18 cellular contexts compared by ENCODE assay signal in genomic region chr17:82709676-82710498, GRCh38. TPM values are rescaled to one million over a fixed set of nuclear protein-coding genes. Genes with fewer than 3 reads are reported as not detected.
DNase-seq lines count a peak whose midpoint lies in the region; ATAC-seq, FAIRE-seq and TF ChIP-seq lines count a peak whose summit lies in the region.
"Had no signal": no experiment of that assay in that cellular context is flagged by ENCODE, and none has a peak within 500 bp of the region (broad histone marks: within the 10 kb centered on the region; RNA-seq: fewer than 3 reads in every experiment).

No MANE protein-coding gene starts in this region.

- H2BK15ac ChIP-seq in H1 (ENCODE audit: low read length): peak overlapping the region; percentile 88; the same call in 1 of the 2 replicates

- H3K9me3 ChIP-seq in OCI-LY3 (ENCODE audit: insufficient read depth, low read length) (no peaks in the 10 kb centered on the region), H1 (ENCODE audit: insufficient read depth in 2 of 2, low read depth in 1 of 2, low read length in 1 of 2) (no peaks in the 10 kb centered on the region), psoas muscle (no peaks in the 10 kb centered on the region), PC-3 (ENCODE audit: low read length) (no peaks in the 10 kb centered on the region)

- ATAC-seq in psoas muscle (no peak), PC-3 (no peak; the same call in 1 of the 2 replicates)

- H3K9ac ChIP-seq in OCI-LY3 (ENCODE audit: low read length) (no peak overlapping the region), H1 (replicated peaks in 1 of 4; ENCODE audit: extremely low read depth in 1 of 4, low read depth in 3 of 4, low read length in 3 of 4) (no peak overlapping the region), PC-3 (ENCODE audit: low read length) (no peak overlapping the region)

- no TSS peak for BruUV-seq in PC-3 (replicated peaks; lab: Mats Ljungman, UMichigan)

- H4K5ac ChIP-seq in H1 (ENCODE audit: insufficient read length, low read depth, low read length): no peak overlapping the region

- H2AFZ ChIP-seq in OCI-LY3 (ENCODE audit: low read depth, low read length) (no peak overlapping the region), H1 (ENCODE audit: low read length) (no peak overlapping the region), PC-3 (ENCODE audit: low read length) (no peak overlapping the region)
- H2AFZ ChIP-seq: GM23338 had no signal

- 0 out of 2 replicates have a peak overlapping the region, but pooled peaks have one; percentile 48 for H2AK5ac ChIP-seq in H1 (ENCODE audit: low read depth, low read length)

- DNase-seq in H1 (ENCODE audit: low read depth in 1 of 2, low spot score in 2 of 2): no peak
- no peak for DNase-seq in psoas muscle
- no peak for DNase-seq in NOMO-1 (lab: John Stamatoyannopoulos, UW; ENCODE audit: unreplicated experiment in 2 of 2)
- DNase-seq in PC-3: no peak
- DNase-seq: ACHN; C1 segment of cervical spinal cord; CD8-positive, alpha-beta memory T cell; MM.1S; NCI-H1105; NCI-H2081; NCI-H2171 treated with DMSO at 0.1 percent for 48 hours; NCI-H446; NK-92 treated with Interleukin-12 subunit alpha and Interleukin-12 subunit beta, amount 100 ng/mL, for 24 hours had no signal

- H3K18ac ChIP-seq in H1 (ENCODE audit: extremely low read depth, low read length): no peak overlapping the region

- no peak overlapping the region for H3K56ac ChIP-seq in H1 (replicated peaks; ENCODE audit: insufficient read length, low read depth, low read length)

- TF ChIP-seq CTCF in OCI-LY3 (IDR thresholded peaks at IDR 0.05; ENCODE audit: low read depth, low read length) (no peak), H1 (IDR thresholded peaks at IDR 0.05; ENCODE audit: control extremely low read depth in 1 of 3, insufficient read depth in 1 of 3, low read depth in 1 of 3, low read length in 3 of 3) (no peak), psoas muscle (IDR thresholded peaks at IDR 0.05) (no peak), PC-3 (conservative IDR thresholded peaks at IDR 0.05; ENCODE audit: low read depth, low read length) (no peak)

- H2BK120ac ChIP-seq in H1 (replicated peaks; ENCODE audit: low read depth, low read length): no peak overlapping the region

- H2BK5ac ChIP-seq in H1 (ENCODE audit: low read depth, low read length): no peak overlapping the region; the same call in 1 of the 2 replicates

- H3K9me2 ChIP-seq in PC-3 (replicated peaks; ENCODE audit: low read length): no peaks in the 10 kb centered on the region

- H3K27me3 ChIP-seq in OCI-LY3 (ENCODE audit: low read depth, low read length): no peaks in the 10 kb centered on the region
- H3K27me3 ChIP-seq in H1 (replicated peaks in 1 of 4; ENCODE audit: control insufficient read depth in 3 of 4, extremely low read depth in 1 of 4, insufficient read depth in 3 of 4, low read length in 3 of 4): 0 out of 7 replicates have a peak, but pooled peaks cover 0 to 2% (median 0%) of the 10 kb centered on the region in 4 experiments
- H3K27me3 ChIP-seq in psoas muscle (ENCODE audit: insufficient read depth in 3 of 3, low read length in 2 of 3): no peaks in the 10 kb centered on the region
- H3K27me3 ChIP-seq in PC-3 (ENCODE audit: low read length): no peaks in the 10 kb centered on the region

- H3K4me3 ChIP-seq in OCI-LY3 (ENCODE audit: low read length) (0 out of 2 replicates have a peak overlapping the region, but pooled peaks have one; percentile 14), H1 (ENCODE audit: extremely low read depth in 1 of 4, insufficient read depth in 2 of 4, low read depth in 3 of 4, low read length in 4 of 4) (no peak overlapping the region), psoas muscle (no peak overlapping the region), PC-3 (ENCODE audit: low read length) (no peak overlapping the region)
- H3K4me3 ChIP-seq: GM23338 had no signal

- CTCF ChIA-PET in H1 (lab: Charles Lee; ENCODE audit: partially characterized antibody) (interaction anchor here (0.5 to 2.9 kb wide), 12 partner anchors 13 to 1402 kb away, joined by 3 to 22 read pairs (median 4); no protein-coding TSS in a partner anchor), PC-3 (lab: Charles Lee) (no interaction called here)

- no peak overlapping the region for H3K14ac ChIP-seq in H1 (ENCODE audit: insufficient read length)

- H3K79me1 ChIP-seq in H1 (ENCODE audit: low read depth, low read length): no peaks in the 10 kb centered on the region

- no peak for TF ChIP-seq RAD21 in H1 (IDR thresholded peaks at IDR 0.05 in 1 of 2, conservative IDR thresholded peaks at IDR 0.05 in 1 of 2; ENCODE audit: low read depth in 2 of 2, low read length in 2 of 2)

- H4K20me1 ChIP-seq in OCI-LY3 (ENCODE audit: insufficient read depth, low read length) (no peaks in the 10 kb centered on the region), H1 (replicated peaks in 1 of 2; ENCODE audit: control insufficient read depth in 1 of 2, insufficient read depth in 2 of 2, low read length in 2 of 2) (no peaks in the 10 kb centered on the region), PC-3 (ENCODE audit: low read length) (no peaks in the 10 kb centered on the region)

- peaks cover 19% of the 10 kb centered on the region for H3K4me1 ChIP-seq in OCI-LY3 (ENCODE audit: low read length)
- no peaks in the 10 kb centered on the region for H3K4me1 ChIP-seq in H1 (replicated peaks in 1 of 4; ENCODE audit: control insufficient read depth in 3 of 4, insufficient read depth in 4 of 4, low read length in 3 of 4)
- peaks cover 15% of the 10 kb centered on the region for H3K4me1 ChIP-seq in psoas muscle
- H3K4me1 ChIP-seq in PC-3 (ENCODE audit: insufficient read depth, low read length): no peaks in the 10 kb centered on the region

- H3F3A ChIP-seq in PC-3 (ENCODE audit: low read length, unreplicated experiment): no peaks in the 10 kb centered on the region

- H3K4me2 ChIP-seq in OCI-LY3 (ENCODE audit: low read length): peak overlapping the region; percentile 42
- no peak overlapping the region; a peak in 1 of 4 replicates for H3K4me2 ChIP-seq in H1 (ENCODE audit: insufficient read depth in 1 of 2, low read depth in 2 of 2, low read length in 2 of 2)
- no peak overlapping the region for H3K4me2 ChIP-seq in PC-3 (ENCODE audit: low read length)
- H3K4me2 ChIP-seq: GM23338 had no signal

- 94% methylated on average over 22 of the region's 25 CpGs; no CpG with 5 or more reads in 1 of the 2 experiments for WGBS in H1 (ENCODE audit: extremely low coverage in 1 of 2, insufficient coverage in 1 of 2, insufficient read length in 1 of 2, insufficient replicate concordance in 2 of 2, low coverage in 1 of 2, low lambda C conversion rate in 2 of 2, missing lambda C conversion rate in 1 of 2), 2 experiments
- 69 to 78% (median 71%) methylated on average over 25 of the region's 25 CpGs for WGBS in psoas muscle, 3 donors

- peak overlapping the region; percentile 54 for H4K91ac ChIP-seq in H1 (replicated peaks; ENCODE audit: insufficient read length, low read length)

- H2BK20ac ChIP-seq in H1 (ENCODE audit: low read length): peak overlapping the region; percentile 21; the same call in 1 of the 2 replicates

- H3K79me2 ChIP-seq in OCI-LY3 (ENCODE audit: low read length) (no peaks in the 10 kb centered on the region), H1 (ENCODE audit: control insufficient read depth in 1 of 2, insufficient read depth in 2 of 2, low read length in 2 of 2) (no peaks in the 10 kb centered on the region), PC-3 (ENCODE audit: low read length) (no peaks in the 10 kb centered on the region)

- H3K4ac ChIP-seq in H1 (replicated peaks; ENCODE audit: insufficient read length, low read depth, low read length): peak overlapping the region; percentile 53

- no peak overlapping the region; the same call in 1 of the 2 replicates for H4K8ac ChIP-seq in H1 (ENCODE audit: extremely low read depth, insufficient read depth, low read length)

- POLR2A ChIA-PET in H1 (lab: Charles Lee; ENCODE audit: partially characterized antibody) (interaction anchor here (0.7 to 1.2 kb wide), 3 partner anchors 10 to 52 kb away, joined by 3 to 4 read pairs (median 3); no protein-coding TSS in a partner anchor), PC-3 (lab: Charles Lee; ENCODE audit: unreplicated experiment) (no interaction called here)

- no peaks in the 10 kb centered on the region for H3K23me2 ChIP-seq in H1 (ENCODE audit: low read depth, low read length)

- H3K23ac ChIP-seq in H1 (ENCODE audit: insufficient read length): no peak overlapping the region

- H3K27ac ChIP-seq in OCI-LY3 (ENCODE audit: low read length): no peak overlapping the region
- no peak overlapping the region for H3K27ac ChIP-seq in H1 (ENCODE audit: low read depth, low read length)
- peak overlapping the region; percentile 60 for H3K27ac ChIP-seq in psoas muscle
- H3K27ac ChIP-seq in PC-3 (ENCODE audit: low read length): no peak overlapping the region
- H3K27ac ChIP-seq: RWPE1 had no signal

- no peak for TF ChIP-seq EP300 in H1 (IDR thresholded peaks at IDR 0.05; ENCODE audit: borderline replicate concordance in 1 of 2, low read depth in 2 of 2, low read length in 2 of 2)

- FAIRE-seq in H1 (lab: Jason Lieb, UNC): no peak
- FAIRE-seq: GM12891 had no signal

- H3K36me3 ChIP-seq in OCI-LY3 (replicated peaks; ENCODE audit: low read depth, low read length) (no peaks in the 10 kb centered on the region), H1 (ENCODE audit: control insufficient read depth in 2 of 4, insufficient read depth in 4 of 4, low read length in 3 of 4) (no peaks in the 10 kb centered on the region), psoas muscle (ENCODE audit: insufficient read depth in 1 of 2, low read depth in 1 of 2) (no peaks in the 10 kb centered on the region), PC-3 (ENCODE audit: low read depth, low read length) (no peaks in the 10 kb centered on the region)

- peak overlapping the region; percentile 27; the same call in 1 of the 2 replicates for H2BK12ac ChIP-seq in H1 (ENCODE audit: low read depth, low read length)

- intact Hi-C loops in psoas muscle (cut with DNase I) (loop anchor here in 1 of 2 donors (5.0 kb wide), 1 partner anchor 43 kb away; no protein-coding TSS in a partner anchor), PC-3 (cut with micrococcal nuclease) (no loop called here)

- no peak for TF ChIP-seq POLR2A in H1 (IDR thresholded peaks at IDR 0.05; ENCODE audit: control extremely low read depth in 1 of 2, low read depth in 2 of 2, low read length in 2 of 2)

RNA-seq across cellular contexts. Expression of gene FN3KRP, which starts 6.6 kb away (rescaled TPM):
- 21.4 and 23.3 TPM in 2 replicates for total RNA-seq in H1 (2021; fragmentation: NEBNext Ultra II Directional; extraction: Animal tissue kit (Norgen Biotek cat#: 25700))
- polyA plus RNA-seq in H1 (2011; rRNA removed): 17.1 and 18.1 TPM in 2 replicates
- 17.3 TPM for polyA plus RNA-seq in H1 (2011; cell fraction: cytosol; rRNA removed)
- polyA plus RNA-seq in H1 (2011; cell fraction: nucleus; rRNA removed): 19.5 TPM
- 29.8 to 30.3 TPM (median 30.2 TPM) in 4 replicates for polyA plus RNA-seq in H1 (2012, experiment 1 of 2)
- 18.4 TPM for polyA plus RNA-seq in H1 (2012, experiment 2 of 2)
- 13.8 TPM for polyA plus RNA-seq in H1 (2013, experiment 1 of 2)
- 13.2 TPM for polyA plus RNA-seq in H1 (2013, experiment 2 of 2)
- polyA minus RNA-seq in H1 (2011; rRNA and poly(A)+ RNA removed): 10.1 and 10.7 TPM in 2 replicates
- 8.7 TPM for polyA minus RNA-seq in H1 (2011; cell fraction: cytosol; rRNA and poly(A)+ RNA removed)
- polyA minus RNA-seq in H1 (2011; cell fraction: nucleus; rRNA and poly(A)+ RNA removed): 4.8 TPM
- 10 to 100 TPM in 2 of 4 donors, 1 to 10 TPM in 2; 7.9 to 12.7 (median 9.9) TPM for total RNA-seq in psoas muscle
- polyA plus RNA-seq in psoas muscle: 10 to 100 TPM in 2 of 3 donors, 1 to 10 TPM in 1; 5.0 to 15.7 (median 10.6) TPM
- 32.9 and 37.4 TPM in 2 replicates for total RNA-seq in PC-3 (2014; rRNA removed)

RNA-seq across cellular contexts. Expression of gene RAB40B, which starts 11.4 kb away (rescaled TPM):
- total RNA-seq in H1 (2021; fragmentation: NEBNext Ultra II Directional; extraction: Animal tissue kit (Norgen Biotek cat#: 25700)): 3.1 and 3.3 TPM in 2 replicates
- polyA plus RNA-seq in H1 (2011; rRNA removed) (4.6 and 7.1 TPM in 2 replicates), psoas muscle (10 to 100 TPM in 2 of 3 donors, 1 to 10 TPM in 1; 3.9 to 19.4 (median 12.6) TPM)
- 2.9 TPM for polyA plus RNA-seq in H1 (2011; cell fraction: cytosol; rRNA removed)
- 5.8 TPM for polyA plus RNA-seq in H1 (2011; cell fraction: nucleus; rRNA removed)
- polyA plus RNA-seq in H1 (2012, experiment 1 of 2): 4.1 to 5.9 TPM (median 4.3 TPM) in 4 replicates
- polyA plus RNA-seq in H1 (2012, experiment 2 of 2): 13.5 TPM
- polyA plus RNA-seq in H1 (2013, experiment 1 of 2): 2.4 TPM
- 3.6 TPM for polyA plus RNA-seq in H1 (2013, experiment 2 of 2)
- 0.95 and 1.5 TPM in 2 replicates for polyA minus RNA-seq in H1 (2011; rRNA and poly(A)+ RNA removed)
- polyA minus RNA-seq in H1 (2011; cell fraction: cytosol; rRNA and poly(A)+ RNA removed): 1.1 TPM
- polyA minus RNA-seq in H1 (2011; cell fraction: nucleus; rRNA and poly(A)+ RNA removed): 1.8 TPM
- total RNA-seq in psoas muscle (10 to 100 TPM; 12.6 to 42.9 (median 30.4) TPM), PC-3 (2014; rRNA removed) (16.5 and 22.4 TPM in 2 replicates)

RNA-seq across cellular contexts. Expression of gene FN3K, which starts 25.5 kb away (rescaled TPM):
- total RNA-seq in H1 (2021; fragmentation: NEBNext Ultra II Directional; extraction: Animal tissue kit (Norgen Biotek cat#: 25700)): 13.6 and 14.2 TPM in 2 replicates
- polyA plus RNA-seq in H1 (2011; rRNA removed): 0.88 and 2.1 TPM in 2 replicates
- 2.4 TPM for polyA plus RNA-seq in H1 (2011; cell fraction: cytosol; rRNA removed)
- 4.6 TPM for polyA plus RNA-seq in H1 (2011; cell fraction: nucleus; rRNA removed)
- polyA plus RNA-seq in H1 (2012, experiment 1 of 2): 13.9 to 22.0 TPM (median 20.3 TPM) in 4 replicates
- polyA plus RNA-seq in H1 (2012, experiment 2 of 2): 13.0 TPM
- 6.2 TPM for polyA plus RNA-seq in H1 (2013, experiment 1 of 2)
- 5.4 TPM for polyA plus RNA-seq in H1 (2013, experiment 2 of 2)
- 1.7 and 1.8 TPM in 2 replicates for polyA minus RNA-seq in H1 (2011; rRNA and poly(A)+ RNA removed)
- 7.4 TPM for polyA minus RNA-seq in H1 (2011; cell fraction: cytosol; rRNA and poly(A)+ RNA removed)
- 5.4 TPM for polyA minus RNA-seq in H1 (2011; cell fraction: nucleus; rRNA and poly(A)+ RNA removed)
- total RNA-seq in psoas muscle: 10 to 100 TPM in 3 of 4 donors, 1 to 10 TPM in 1; 5.9 to 22.3 (median 18.1) TPM
- polyA plus RNA-seq in psoas muscle: 10 to 100 TPM in 1 of 3 donors, 1 to 10 TPM in 2; 6.1 to 10.1 (median 8.1) TPM
- 8.4 and 14.7 TPM in 2 replicates for total RNA-seq in PC-3 (2014; rRNA removed)
- polyA plus RNA-seq: IgD-negative memory B cell had no signal

RNA-seq across cellular contexts. Expression of gene TBCD, which starts 42.0 kb away (rescaled TPM):
- total RNA-seq in H1 (2021; fragmentation: NEBNext Ultra II Directional; extraction: Animal tissue kit (Norgen Biotek cat#: 25700)): 117 and 118 TPM in 2 replicates
- polyA plus RNA-seq in H1 (2011; rRNA removed) (162 and 214 TPM in 2 replicates), psoas muscle (10 to 100 TPM; 28.2 to 65.0 (median 31.4) TPM)
- polyA plus RNA-seq in H1 (2011; cell fraction: cytosol; rRNA removed): 111 TPM
- polyA plus RNA-seq in H1 (2011; cell fraction: nucleus; rRNA removed): 346 TPM
- 116 to 160 TPM (median 143 TPM) in 4 replicates for polyA plus RNA-seq in H1 (2012, experiment 1 of 2)
- polyA plus RNA-seq in H1 (2012, experiment 2 of 2): 116 TPM
- 64.1 TPM for polyA plus RNA-seq in H1 (2013, experiment 1 of 2)
- polyA plus RNA-seq in H1 (2013, experiment 2 of 2): 59.0 TPM
- 107 and 112 TPM in 2 replicates for polyA minus RNA-seq in H1 (2011; rRNA and poly(A)+ RNA removed)
- polyA minus RNA-seq in H1 (2011; cell fraction: cytosol; rRNA and poly(A)+ RNA removed): 87.7 TPM
- 90.6 TPM for polyA minus RNA-seq in H1 (2011; cell fraction: nucleus; rRNA and poly(A)+ RNA removed)
- total RNA-seq in psoas muscle (10 to 100 TPM; 34.7 to 46.1 (median 40.3) TPM), PC-3 (2014; rRNA removed) (29.6 and 52.5 TPM in 2 replicates)
